ENCODE assay signal across 8 cellular contexts in the genomic region with DNA sequence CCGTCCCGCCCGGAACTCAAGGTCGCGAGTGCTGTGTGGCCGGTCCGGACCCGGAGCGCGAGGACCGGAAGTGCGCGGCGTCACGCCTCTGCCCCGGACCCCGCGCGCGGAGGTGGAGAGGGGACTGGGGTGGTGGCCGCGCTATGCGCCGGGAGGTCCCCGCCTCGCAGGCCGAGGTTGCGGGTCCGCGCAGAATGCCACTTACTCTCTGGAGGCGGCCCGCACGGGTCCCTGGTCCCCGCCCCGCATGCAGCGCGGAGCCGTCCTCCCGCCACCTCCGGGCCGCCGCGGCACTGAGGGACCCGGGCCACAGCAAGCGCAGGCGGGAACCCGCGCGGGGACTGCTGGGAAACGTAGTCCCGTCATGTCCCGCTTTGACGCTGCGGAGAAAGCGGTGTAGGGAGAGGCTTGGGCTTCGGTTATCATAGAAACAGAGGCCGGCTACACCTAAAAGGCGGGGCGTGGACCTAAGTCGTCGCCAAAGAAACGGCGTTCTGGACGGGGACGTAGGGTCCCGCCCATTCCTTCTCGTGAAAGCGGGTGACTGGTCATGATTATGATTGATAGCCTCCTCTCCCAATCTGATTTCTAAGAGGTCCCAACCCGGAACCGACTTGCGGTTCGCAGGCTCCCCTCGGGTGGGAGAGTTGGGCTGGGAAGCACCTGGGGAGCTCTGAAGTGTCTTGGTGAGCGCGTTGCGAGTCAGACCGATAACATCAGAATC. TPM values are rescaled to one million over a fixed set of nuclear protein-coding genes. Genes with fewer than 3 reads are reported as not detected.
A peak's percentile ranks its signal among the peaks of the same experiment; 100 is the strongest.
DNase-seq lines count a peak whose midpoint lies in the region; ATAC-seq lines count a peak whose summit lies in the region.

Gene ZNF837, minus strand, starts transcription at position 295 of the 724 bp plus-strand sequence. CDS start 11,698 bp downstream, outside the sequence.

- H3K36me3 Mint-ChIP-seq in dendritic cell treated with granulocyte-macrophage colony-stimulating factor and Interleukin-4, amounts not matched to agents 40 ng/mL and 50 ng/mL, for 4 days (ENCODE audit: low read depth) = peaks cover 16% of the 10 kb centered on the region

- intact Hi-C loops in dendritic cell treated with granulocyte-macrophage colony-stimulating factor and Interleukin-4, amounts not matched to agents 40 ng/mL and 50 ng/mL, for 4 days (cut with micrococcal nuclease) = loop anchor here (1.0 to 2.0 kb wide), 5 partner anchors 18 to 198 kb away; partner anchors contain the start of genes ZNF132, ZNF274, ZNF497 and ZNF584

- ATAC-seq in GM19397 (IDR thresholded peaks at IDR 0.05; ENCODE audit: unreplicated experiment) = peak; percentile 83
- peak; percentile 63 for ATAC-seq in HG03565 (IDR thresholded peaks at IDR 0.05; ENCODE audit: unreplicated experiment)
- peak; percentile 91 for ATAC-seq in left lobe of liver

- no peaks in the 10 kb centered on the region for H3K9me3 Mint-ChIP-seq in dendritic cell treated with granulocyte-macrophage colony-stimulating factor and Interleukin-4, amounts not matched to agents 40 ng/mL and 50 ng/mL, for 4 days

- DNase-seq in CD1c-positive myeloid dendritic cell (ENCODE audit: extremely low spot score) = peak; percentile 100
- peak; percentile 98 for DNase-seq in NCI-H748 treated with DMSO at 0.1 percent for 48 hours (lab: John Stamatoyannopoulos, UW)
- DNase-seq in activated CD4-positive, alpha-beta T cell treated with anti-CD3 and anti-CD28 coated beads, Interleukin-2, amount 50 U/mL, for 4 hours = peak; percentile 95 to 97
- DNase-seq in left lobe of liver (ENCODE audit: low spot score) = peak; percentile 99
- peak; percentile 96 to 98 for DNase-seq in stimulated activated CD4-positive, alpha-beta T cell treated with anti-CD3 and anti-CD28 coated beads, Interleukin-2, amount 100 ng/mL, for 24 hours

- peak within 1 kb of the TSS; percentile 86 for H3K27ac Mint-ChIP-seq in dendritic cell treated with granulocyte-macrophage colony-stimulating factor and Interleukin-4, amounts not matched to agents 40 ng/mL and 50 ng/mL, for 4 days

- no peaks in the 10 kb centered on the region for H3K27me3 Mint-ChIP-seq in dendritic cell treated with granulocyte-macrophage colony-stimulating factor and Interleukin-4, amounts not matched to agents 40 ng/mL and 50 ng/mL, for 4 days

- peaks cover 30% of the 10 kb centered on the region for H3K4me1 Mint-ChIP-seq in dendritic cell treated with granulocyte-macrophage colony-stimulating factor and Interleukin-4, amounts not matched to agents 40 ng/mL and 50 ng/mL, for 4 days (ENCODE audit: low read depth)

- peak within 1 kb of the TSS; percentile 78 for H3K4me3 Mint-ChIP-seq in dendritic cell treated with granulocyte-macrophage colony-stimulating factor and Interleukin-4, amounts not matched to agents 40 ng/mL and 50 ng/mL, for 4 days

RNA-seq across cellular contexts. Expression of gene ZNF837, which starts in this region (rescaled TPM):
- total RNA-seq in left lobe of liver = 2.9 TPM

Comparison
In these comparisons a context has a peak if more than half of its experiments do, and no peak if none do; other contexts are left out.
1. Peak in every context shown above with its lines: DNase-seq and ATAC-seq.